Comparison of ENCODE assay signal across 8 cellular contexts in genomic region chr4:4289930-4290850, GRCh38. TPM values are rescaled to one million over a fixed set of nuclear protein-coding genes. Genes with fewer than 3 reads are reported as not detected.
DNase-seq lines count a peak whose midpoint lies in the region; ATAC-seq, FAIRE-seq and TF ChIP-seq lines count a peak whose summit lies in the region.

A gene with protein sequence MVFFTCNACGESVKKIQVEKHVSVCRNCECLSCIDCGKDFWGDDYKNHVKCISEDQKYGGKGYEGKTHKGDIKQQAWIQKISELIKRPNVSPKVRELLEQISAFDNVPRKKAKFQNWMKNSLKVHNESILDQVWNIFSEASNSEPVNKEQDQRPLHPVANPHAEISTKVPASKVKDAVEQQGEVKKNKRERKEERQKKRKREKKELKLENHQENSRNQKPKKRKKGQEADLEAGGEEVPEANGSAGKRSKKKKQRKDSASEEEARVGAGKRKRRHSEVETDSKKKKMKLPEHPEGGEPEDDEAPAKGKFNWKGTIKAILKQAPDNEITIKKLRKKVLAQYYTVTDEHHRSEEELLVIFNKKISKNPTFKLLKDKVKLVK (minus strand): TSS chr4:4290154. CDS start chr4:4283742, 6,412 bp downstream.
Gene ZBTB49 (plus strand): TSS chr4:4290251. CDS start chr4:4299946, 9,695 bp downstream.

- H3K4me1 ChIP-seq in kidney (ENCODE audit: control insufficient read depth in 1 of 2, insufficient read depth in 1 of 2, low read depth in 1 of 2, low read length in 2 of 2) = peaks cover 11 to 21% of the 10 kb centered on the region in 2 donors

- no peak for FAIRE-seq in kidney (lab: Jason Lieb, UNC)

- peak; percentile 82 for ATAC-seq in GM18909 (IDR thresholded peaks at IDR 0.05; ENCODE audit: poor library complexity, unreplicated experiment)
- peak; percentile 92 for ATAC-seq in HG03159 (IDR thresholded peaks at IDR 0.05; ENCODE audit: unreplicated experiment)

- peak within 1 kb of the TSS; percentile 74 to 84 for H3K9ac ChIP-seq in kidney (ENCODE audit: low read length in 2 of 2)

- H3K27ac ChIP-seq in kidney (ENCODE audit: low read depth in 2 of 2, low read length in 2 of 2) = peak within 1 kb of the TSS; percentile 29 to 56

- H3K4me3 ChIP-seq in AG10803 (ENCODE audit: low read length) (peak within 1 kb of the TSS; percentile 93), kidney (ENCODE audit: low read length in 2 of 2) (peak within 1 kb of the TSS; percentile 84 to 96)

- peak; percentile 82 for DNase-seq in AG10803 (ENCODE audit: low read depth)
- DNase-seq in NCI-H226 = peak; percentile 78
- DNase-seq in activated CD4-positive, CD25-positive, alpha-beta regulatory T cell treated with anti-CD3 and anti-CD28 coated beads, Interleukin-2, amount 50 U/mL, for 72 hours = peak; percentile 98
- DNase-seq in cerebellar nuclear complex (lab: John Stamatoyannopoulos, UW) = peak; percentile 35 to 76
- peak; percentile 97 for DNase-seq in kidney
- DNase-seq in stimulated activated CD4-positive, alpha-beta T cell treated with anti-CD3 and anti-CD28 coated beads, Interleukin-12 subunit alpha, Interleukin-12 subunit beta, amount 100 ng/mL, for 48 hours (ENCODE audit: low read depth in 2 of 3, low spot score in 1 of 3) = peak; percentile 92 to 93 (median 92)

- intact Hi-C loops in kidney (cut with DNase I) = no loop called here

- peaks cover 0 to 6% of the 10 kb centered on the region in 2 donors for H3K36me3 ChIP-seq in kidney (ENCODE audit: control insufficient read depth in 1 of 2, insufficient read depth in 2 of 2, low read length in 2 of 2)

- TF ChIP-seq CTCF in AG10803 (conservative IDR thresholded peaks at IDR 0.05; ENCODE audit: low read length) (no peak), kidney (IDR thresholded peaks at IDR 0.05; ENCODE audit: borderline replicate concordance, extremely low read depth, insufficient read depth) (peak; percentile 9)

- no peaks in the 10 kb centered on the region for H3K9me3 ChIP-seq in kidney (ENCODE audit: control insufficient read depth in 1 of 2, low read length in 2 of 2)

RNA-seq across cellular contexts. Expression of the first gene that starts in this region (rescaled TPM):
- total RNA-seq in kidney = 6.6 TPM
- 8.6 TPM for polyA plus RNA-seq in kidney (ENCODE audit: insufficient read depth, low read depth, low replicate concordance)

RNA-seq across cellular contexts. Expression of gene ZBTB49, which starts in this region (rescaled TPM):
- total RNA-seq in kidney = 5.8 TPM
- polyA plus RNA-seq in kidney (ENCODE audit: insufficient read depth, low read depth, low replicate concordance) = 2.8 TPM

Comparison
In these comparisons a context has a peak if more than half of its experiments do, and no peak if none do; other contexts are left out.
1. Peak in every context shown above with its lines: DNase-seq, ATAC-seq, H3K4me3 ChIP-seq and H3K27ac ChIP-seq.